In the genomic region with DNA sequence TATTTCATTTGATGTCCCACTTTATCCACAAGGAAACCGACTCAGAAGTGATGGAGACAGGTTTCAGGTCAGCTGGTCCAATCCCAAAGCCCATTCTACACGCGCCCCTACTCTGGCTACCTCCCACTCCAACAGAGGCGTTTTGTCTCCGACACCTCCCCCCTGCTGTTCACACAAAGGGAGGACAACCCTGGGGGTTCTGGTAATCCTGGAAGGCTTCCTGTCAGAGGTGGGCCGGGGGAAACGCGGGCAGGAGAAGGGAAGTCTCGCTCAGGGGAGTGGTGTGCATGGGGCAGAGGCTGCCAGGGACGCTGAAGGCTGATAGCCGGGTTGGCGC, we compare ENCODE assay signal across 3 cellular contexts.
TF ChIP-seq lines count a peak whose summit lies in the region.

No MANE protein-coding gene starts in this region.

TF ChIP-seq in IMR-90, 13 proteins besides CTCF, POLR2A, EP300 and RAD21:
- TF ChIP-seq RCOR1 (IDR thresholded peaks at IDR 0.05; ENCODE audit: insufficient replicate concordance, low read length) (no peak), FOS (IDR thresholded peaks at IDR 0.05; ENCODE audit: low read depth, low read length) (no peak), MAZ (IDR thresholded peaks at IDR 0.05; ENCODE audit: borderline replicate concordance, low read depth, low read length) (no peak), CHD1 (IDR thresholded peaks at IDR 0.05; ENCODE audit: low read depth, low read length) (no peak), MXI1 (IDR thresholded peaks at IDR 0.05; ENCODE audit: borderline replicate concordance, low read depth, low read length) (no peak), MAFK (IDR thresholded peaks at IDR 0.05; ENCODE audit: low read depth, low read length) (no peak), RFX5 (IDR thresholded peaks at IDR 0.05; ENCODE audit: low read depth, low read length) (no peak), SMC3 (IDR thresholded peaks at IDR 0.05; ENCODE audit: low read depth, low read length) (no peak), NFE2L2 (IDR thresholded peaks at IDR 0.05; ENCODE audit: low read depth, low read length) (no peak), BHLHE40 (IDR thresholded peaks at IDR 0.05; ENCODE audit: low read depth, low read length) (no peak), CEBPB (IDR thresholded peaks at IDR 0.05; ENCODE audit: low read depth, low read length) (no peak)
- TF ChIP-seq, protein P1, sequence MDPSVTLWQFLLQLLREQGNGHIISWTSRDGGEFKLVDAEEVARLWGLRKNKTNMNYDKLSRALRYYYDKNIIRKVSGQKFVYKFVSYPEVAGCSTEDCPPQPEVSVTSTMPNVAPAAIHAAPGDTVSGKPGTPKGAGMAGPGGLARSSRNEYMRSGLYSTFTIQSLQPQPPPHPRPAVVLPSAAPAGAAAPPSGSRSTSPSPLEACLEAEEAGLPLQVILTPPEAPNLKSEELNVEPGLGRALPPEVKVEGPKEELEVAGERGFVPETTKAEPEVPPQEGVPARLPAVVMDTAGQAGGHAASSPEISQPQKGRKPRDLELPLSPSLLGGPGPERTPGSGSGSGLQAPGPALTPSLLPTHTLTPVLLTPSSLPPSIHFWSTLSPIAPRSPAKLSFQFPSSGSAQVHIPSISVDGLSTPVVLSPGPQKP (IDR thresholded peaks at IDR 0.05; ENCODE audit: borderline replicate concordance, low read depth, low read length): no peak
- TF ChIP-seq, protein P2, sequence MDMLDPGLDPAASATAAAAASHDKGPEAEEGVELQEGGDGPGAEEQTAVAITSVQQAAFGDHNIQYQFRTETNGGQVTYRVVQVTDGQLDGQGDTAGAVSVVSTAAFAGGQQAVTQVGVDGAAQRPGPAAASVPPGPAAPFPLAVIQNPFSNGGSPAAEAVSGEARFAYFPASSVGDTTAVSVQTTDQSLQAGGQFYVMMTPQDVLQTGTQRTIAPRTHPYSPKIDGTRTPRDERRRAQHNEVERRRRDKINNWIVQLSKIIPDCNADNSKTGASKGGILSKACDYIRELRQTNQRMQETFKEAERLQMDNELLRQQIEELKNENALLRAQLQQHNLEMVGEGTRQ (IDR thresholded peaks at IDR 0.05; ENCODE audit: low read depth, low read length): no peak

TF ChIP-seq in endothelial cell of umbilical vein, 7 proteins besides CTCF, POLR2A, EP300 and RAD21:
- TF ChIP-seq EZH2 (IDR thresholded peaks at IDR 0.05; ENCODE audit: borderline replicate concordance, low read depth, low read length, severe bottlenecking) (no peak), MYC (IDR thresholded peaks at IDR 0.05; ENCODE audit: low read depth, low read length) (no peak)
- TF ChIP-seq, protein P3, sequence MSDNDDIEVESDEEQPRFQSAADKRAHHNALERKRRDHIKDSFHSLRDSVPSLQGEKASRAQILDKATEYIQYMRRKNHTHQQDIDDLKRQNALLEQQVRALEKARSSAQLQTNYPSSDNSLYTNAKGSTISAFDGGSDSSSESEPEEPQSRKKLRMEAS (IDR thresholded peaks at IDR 0.05; ENCODE audit: insufficient read depth, insufficient read length): no peak

TF ChIP-seq in neural cell, 6 proteins besides CTCF, POLR2A, EP300 and RAD21:
- TF ChIP-seq TAF1 (IDR thresholded peaks at IDR 0.05; ENCODE audit: low read depth): no peak
- no peak for TF ChIP-seq MXI1 (conservative IDR thresholded peaks at IDR 0.05; ENCODE audit: poor library complexity, severe bottlenecking)
- TF ChIP-seq, protein P4, sequence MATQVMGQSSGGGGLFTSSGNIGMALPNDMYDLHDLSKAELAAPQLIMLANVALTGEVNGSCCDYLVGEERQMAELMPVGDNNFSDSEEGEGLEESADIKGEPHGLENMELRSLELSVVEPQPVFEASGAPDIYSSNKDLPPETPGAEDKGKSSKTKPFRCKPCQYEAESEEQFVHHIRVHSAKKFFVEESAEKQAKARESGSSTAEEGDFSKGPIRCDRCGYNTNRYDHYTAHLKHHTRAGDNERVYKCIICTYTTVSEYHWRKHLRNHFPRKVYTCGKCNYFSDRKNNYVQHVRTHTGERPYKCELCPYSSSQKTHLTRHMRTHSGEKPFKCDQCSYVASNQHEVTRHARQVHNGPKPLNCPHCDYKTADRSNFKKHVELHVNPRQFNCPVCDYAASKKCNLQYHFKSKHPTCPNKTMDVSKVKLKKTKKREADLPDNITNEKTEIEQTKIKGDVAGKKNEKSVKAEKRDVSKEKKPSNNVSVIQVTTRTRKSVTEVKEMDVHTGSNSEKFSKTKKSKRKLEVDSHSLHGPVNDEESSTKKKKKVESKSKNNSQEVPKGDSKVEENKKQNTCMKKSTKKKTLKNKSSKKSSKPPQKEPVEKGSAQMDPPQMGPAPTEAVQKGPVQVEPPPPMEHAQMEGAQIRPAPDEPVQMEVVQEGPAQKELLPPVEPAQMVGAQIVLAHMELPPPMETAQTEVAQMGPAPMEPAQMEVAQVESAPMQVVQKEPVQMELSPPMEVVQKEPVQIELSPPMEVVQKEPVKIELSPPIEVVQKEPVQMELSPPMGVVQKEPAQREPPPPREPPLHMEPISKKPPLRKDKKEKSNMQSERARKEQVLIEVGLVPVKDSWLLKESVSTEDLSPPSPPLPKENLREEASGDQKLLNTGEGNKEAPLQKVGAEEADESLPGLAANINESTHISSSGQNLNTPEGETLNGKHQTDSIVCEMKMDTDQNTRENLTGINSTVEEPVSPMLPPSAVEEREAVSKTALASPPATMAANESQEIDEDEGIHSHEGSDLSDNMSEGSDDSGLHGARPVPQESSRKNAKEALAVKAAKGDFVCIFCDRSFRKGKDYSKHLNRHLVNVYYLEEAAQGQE (IDR thresholded peaks at IDR 0.05; ENCODE audit: borderline replicate concordance): no peak
- no peak for TF ChIP-seq SMC3 (conservative IDR thresholded peaks at IDR 0.05; ENCODE audit: poor library complexity)
- no peak for TF ChIP-seq EZH2 (IDR thresholded peaks at IDR 0.05; ENCODE audit: borderline replicate concordance, insufficient read depth, low read length, poor library complexity, severe bottlenecking)
- TF ChIP-seq POLR2AphosphoS5 (IDR thresholded peaks at IDR 0.05): no peak
